In genomic region chr20:5131502-5131901, GRCh38 we compare ENCODE assay signal across 1 cellular context.
TF ChIP-seq lines count a peak whose summit lies in the region.

No MANE protein-coding gene starts in this region.

TF ChIP-seq in WTC11, 78 proteins besides CTCF, POLR2A, EP300 and RAD21:
- TF ChIP-seq, protein P1, sequence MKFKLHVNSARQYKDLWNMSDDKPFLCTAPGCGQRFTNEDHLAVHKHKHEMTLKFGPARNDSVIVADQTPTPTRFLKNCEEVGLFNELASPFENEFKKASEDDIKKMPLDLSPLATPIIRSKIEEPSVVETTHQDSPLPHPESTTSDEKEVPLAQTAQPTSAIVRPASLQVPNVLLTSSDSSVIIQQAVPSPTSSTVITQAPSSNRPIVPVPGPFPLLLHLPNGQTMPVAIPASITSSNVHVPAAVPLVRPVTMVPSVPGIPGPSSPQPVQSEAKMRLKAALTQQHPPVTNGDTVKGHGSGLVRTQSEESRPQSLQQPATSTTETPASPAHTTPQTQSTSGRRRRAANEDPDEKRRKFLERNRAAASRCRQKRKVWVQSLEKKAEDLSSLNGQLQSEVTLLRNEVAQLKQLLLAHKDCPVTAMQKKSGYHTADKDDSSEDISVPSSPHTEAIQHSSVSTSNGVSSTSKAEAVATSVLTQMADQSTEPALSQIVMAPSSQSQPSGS (CRISPR knock-in tag; IDR thresholded peaks at IDR 0.05; ENCODE audit: borderline replicate concordance, low read depth) = no peak
- TF ChIP-seq FOXJ3 (CRISPR knock-in tag; IDR thresholded peaks at IDR 0.05; ENCODE audit: borderline replicate concordance) (no peak), CREM (CRISPR knock-in tag; IDR thresholded peaks at IDR 0.05) (no peak), ATF1 (CRISPR knock-in tag; IDR thresholded peaks at IDR 0.05) (no peak), ZNF512 (CRISPR knock-in tag; IDR thresholded peaks at IDR 0.05; ENCODE audit: borderline replicate concordance) (no peak), ZNF396 (CRISPR knock-in tag; IDR thresholded peaks at IDR 0.05; ENCODE audit: borderline replicate concordance) (no peak), MLX (CRISPR knock-in tag; IDR thresholded peaks at IDR 0.05) (no peak), GABPB1 (CRISPR knock-in tag; IDR thresholded peaks at IDR 0.05) (no peak)
- TF ChIP-seq, protein P2, sequence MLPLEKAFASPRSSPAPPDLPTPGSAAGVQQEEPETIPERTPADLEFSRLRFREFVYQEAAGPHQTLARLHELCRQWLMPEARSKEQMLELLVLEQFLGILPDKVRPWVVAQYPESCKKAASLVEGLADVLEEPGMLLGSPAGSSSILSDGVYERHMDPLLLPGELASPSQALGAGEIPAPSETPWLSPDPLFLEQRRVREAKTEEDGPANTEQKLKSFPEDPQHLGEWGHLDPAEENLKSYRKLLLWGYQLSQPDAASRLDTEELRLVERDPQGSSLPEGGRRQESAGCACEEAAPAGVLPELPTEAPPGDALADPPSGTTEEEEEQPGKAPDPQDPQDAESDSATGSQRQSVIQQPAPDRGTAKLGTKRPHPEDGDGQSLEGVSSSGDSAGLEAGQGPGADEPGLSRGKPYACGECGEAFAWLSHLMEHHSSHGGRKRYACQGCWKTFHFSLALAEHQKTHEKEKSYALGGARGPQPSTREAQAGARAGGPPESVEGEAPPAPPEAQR (CRISPR knock-in tag; IDR thresholded peaks at IDR 0.05) = no peak
- TF ChIP-seq, protein P3, sequence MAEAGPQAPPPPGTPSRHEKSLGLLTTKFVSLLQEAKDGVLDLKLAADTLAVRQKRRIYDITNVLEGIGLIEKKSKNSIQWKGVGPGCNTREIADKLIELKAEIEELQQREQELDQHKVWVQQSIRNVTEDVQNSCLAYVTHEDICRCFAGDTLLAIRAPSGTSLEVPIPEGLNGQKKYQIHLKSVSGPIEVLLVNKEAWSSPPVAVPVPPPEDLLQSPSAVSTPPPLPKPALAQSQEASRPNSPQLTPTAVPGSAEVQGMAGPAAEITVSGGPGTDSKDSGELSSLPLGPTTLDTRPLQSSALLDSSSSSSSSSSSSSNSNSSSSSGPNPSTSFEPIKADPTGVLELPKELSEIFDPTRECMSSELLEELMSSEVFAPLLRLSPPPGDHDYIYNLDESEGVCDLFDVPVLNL (CRISPR knock-in tag; IDR thresholded peaks at IDR 0.05; ENCODE audit: borderline replicate concordance, low read depth) = no peak
- TF ChIP-seq, protein P4, sequence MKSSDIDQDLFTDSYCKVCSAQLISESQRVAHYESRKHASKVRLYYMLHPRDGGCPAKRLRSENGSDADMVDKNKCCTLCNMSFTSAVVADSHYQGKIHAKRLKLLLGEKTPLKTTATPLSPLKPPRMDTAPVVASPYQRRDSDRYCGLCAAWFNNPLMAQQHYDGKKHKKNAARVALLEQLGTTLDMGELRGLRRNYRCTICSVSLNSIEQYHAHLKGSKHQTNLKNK (CRISPR knock-in tag; IDR thresholded peaks at IDR 0.05) = no peak
